Comparison of ENCODE assay signal across 26 cellular contexts in genomic region chr7:16212610-16213009, GRCh38.
"Had no signal": no experiment of that assay in that cellular context is flagged by ENCODE, and none has a peak within 500 bp of the region (broad histone marks: within the 10 kb centered on the region; RNA-seq: fewer than 3 reads in every experiment).

No MANE protein-coding gene starts in this region.

- H3K27ac ChIP-seq: breast epithelium, gastrocnemius medialis, neutrophil, right lobe of liver, testis had no signal

- H3K9me3 Mint-ChIP-seq: activated CD4-positive, alpha-beta T cell treated with anti-CD3 and anti-CD28 coated beads, Interleukin-2, amount 10 ng/mL, durations not matched to agents 7 days and 5 days; activated naive CD4-positive, alpha-beta T cell treated with anti-CD3 and anti-CD28 coated beads, Interleukin-2, amount 50 U/mL, for 24 hours; activated T-cell treated with anti-CD3 and anti-CD28 coated beads, Interleukin-2, amount 50 U/mL, for 4 hours; activated T-helper 17 cell treated with anti-CD3 and anti-CD28 coated beads, Interleukin-2, amount 50 U/mL, for 72 hours; effector memory CD8-positive, alpha-beta T cell; natural killer cell treated with Interleukin-12 subunit alpha and Interleukin-12 subunit beta and Interleukin-15 and Interleukin-18, amount 100 ng/mL, for 72 hours; T-helper 1 cell treated with Interleukin-12 subunit alpha and Interleukin-12 subunit beta and Interleukin-4 antibody, amounts not matched to agents 30 μg/mL and 1 μg/mL, for 36 hours had no signal

- H3K27me3 Mint-ChIP-seq: activated CD4-positive, alpha-beta memory T cell treated with anti-CD3 and anti-CD28 coated beads, Interleukin-2, amount 10 ng/mL, durations not matched to agents 7 days and 5 days; activated CD4-positive, alpha-beta T cell treated with anti-CD3 and anti-CD28 coated beads, Interleukin-2, amount 10 ng/mL, durations not matched to agents 7 days and 5 days; activated naive CD4-positive, alpha-beta T cell treated with anti-CD3 and anti-CD28 coated beads, Interleukin-2, amount 50 U/mL, for 24 hours; activated T-helper 17 cell treated with anti-CD3 and anti-CD28 coated beads, Interleukin-2, amount 50 U/mL, for 72 hours; effector memory CD8-positive, alpha-beta T cell; natural killer cell treated with Interleukin-12 subunit alpha and Interleukin-12 subunit beta and Interleukin-15 and Interleukin-18, amount 100 ng/mL, for 72 hours; progenitor cell of endocrine pancreas had no signal

- H3K27me3 ChIP-seq: breast epithelium, gastrocnemius medialis, neutrophil, right lobe of liver, testis had no signal

- H3K4me1 Mint-ChIP-seq: activated CD4-positive, alpha-beta memory T cell treated with anti-CD3 and anti-CD28 coated beads, Interleukin-2, amount 10 ng/mL, durations not matched to agents 7 days and 5 days; activated naive CD4-positive, alpha-beta T cell treated with anti-CD3 and anti-CD28 coated beads, Interleukin-2, amount 50 U/mL, for 24 hours; activated T-helper 17 cell treated with anti-CD3 and anti-CD28 coated beads, Interleukin-2, amount 50 U/mL, for 72 hours had no signal

- H3K4me3 Mint-ChIP-seq: activated CD4-positive, alpha-beta memory T cell treated with anti-CD3 and anti-CD28 coated beads, Interleukin-2, amount 10 ng/mL, durations not matched to agents 7 days and 5 days; activated CD4-positive, alpha-beta T cell treated with anti-CD3 and anti-CD28 coated beads, Interleukin-2, amount 10 ng/mL, durations not matched to agents 7 days and 5 days; activated naive CD4-positive, alpha-beta T cell treated with anti-CD3 and anti-CD28 coated beads, Interleukin-2, amount 50 U/mL, for 24 hours; activated T-cell treated with anti-CD3 and anti-CD28 coated beads, Interleukin-2, amount 50 U/mL, for 4 hours; activated T-helper 17 cell treated with anti-CD3 and anti-CD28 coated beads, Interleukin-2, amount 50 U/mL, for 72 hours; effector memory CD8-positive, alpha-beta T cell; natural killer cell treated with Interleukin-12 subunit alpha and Interleukin-12 subunit beta and Interleukin-15 and Interleukin-18, amount 100 ng/mL, for 72 hours; T-helper 1 cell treated with Interleukin-12 subunit alpha and Interleukin-12 subunit beta and Interleukin-4 antibody, amounts not matched to agents 30 μg/mL and 1 μg/mL, for 36 hours had no signal

- ATAC-seq: activated T-cell treated with anti-CD3 and anti-CD28 coated beads, Interleukin-2, amount 50 U/mL, for 4 hours; activated T-helper 17 cell treated with anti-CD3 and anti-CD28 coated beads, Interleukin-2, amount 50 U/mL, for 72 hours; effector memory CD8-positive, alpha-beta T cell; gastrocnemius medialis; natural killer cell treated with Interleukin-12 subunit alpha and Interleukin-12 subunit beta and Interleukin-15 and Interleukin-18, amount 100 ng/mL, for 72 hours; right lobe of liver; stimulated activated naive CD8-positive, alpha-beta T cell treated with anti-CD3 and anti-CD28 coated beads, Interleukin-15, Interleukin-2, amounts not matched to agents 100 U/mL and 50 U/mL, for 24 hours had no signal

- FAIRE-seq: TTC549, urothelium cell line had no signal

- H3K36me3 Mint-ChIP-seq: activated naive CD4-positive, alpha-beta T cell treated with anti-CD3 and anti-CD28 coated beads, Interleukin-2, amount 50 U/mL, for 24 hours; natural killer cell treated with Interleukin-12 subunit alpha and Interleukin-12 subunit beta and Interleukin-15 and Interleukin-18, amount 100 ng/mL, for 72 hours had no signal

- H3K4me3 ChIP-seq: breast epithelium, gastrocnemius medialis, right lobe of liver, testis had no signal

- H3K4me1 ChIP-seq: breast epithelium, gastrocnemius medialis, right lobe of liver, testis had no signal

- H3K27ac Mint-ChIP-seq: activated CD4-positive, alpha-beta memory T cell treated with anti-CD3 and anti-CD28 coated beads, Interleukin-2, amount 10 ng/mL, durations not matched to agents 7 days and 5 days; activated CD4-positive, alpha-beta T cell treated with anti-CD3 and anti-CD28 coated beads, Interleukin-2, amount 10 ng/mL, durations not matched to agents 7 days and 5 days; activated naive CD4-positive, alpha-beta T cell treated with anti-CD3 and anti-CD28 coated beads, Interleukin-2, amount 50 U/mL, for 24 hours; activated T-helper 17 cell treated with anti-CD3 and anti-CD28 coated beads, Interleukin-2, amount 50 U/mL, for 72 hours; effector memory CD8-positive, alpha-beta T cell; natural killer cell treated with Interleukin-12 subunit alpha and Interleukin-12 subunit beta and Interleukin-15 and Interleukin-18, amount 100 ng/mL, for 72 hours; progenitor cell of endocrine pancreas; T-helper 1 cell treated with Interleukin-12 subunit alpha and Interleukin-12 subunit beta and Interleukin-4 antibody, amounts not matched to agents 30 μg/mL and 1 μg/mL, for 36 hours had no signal

- H3K9me3 ChIP-seq: breast epithelium, gastrocnemius medialis, neutrophil, right lobe of liver, testis had no signal

- DNase-seq: activated CD4-positive, alpha-beta memory T cell treated with anti-CD3 and anti-CD28 coated beads, Interleukin-2, amount 10 ng/mL, durations not matched to agents 7 days and 5 days; activated CD4-positive, alpha-beta T cell treated with anti-CD3 and anti-CD28 coated beads, Interleukin-2, amount 10 ng/mL, durations not matched to agents 7 days and 5 days; activated CD4-positive, CD25-positive, alpha-beta regulatory T cell treated with anti-CD3 and anti-CD28 coated beads, Interleukin-2, amount 50 U/mL, for 72 hours; activated T-cell treated with anti-CD3 and anti-CD28 coated beads, Interleukin-2, amount 50 U/mL, for 4 hours; central memory CD4-positive, alpha-beta T cell; effector memory CD8-positive, alpha-beta T cell; erythroblast; gastrocnemius medialis; glutamatergic neuron; islet precursor cell; right lobe of liver; stimulated activated CD4-positive, alpha-beta T cell treated with anti-CD3 and anti-CD28 coated beads, Interleukin-12 subunit alpha, Interleukin-12 subunit beta, amount 100 ng/mL, for 4 hours; stimulated activated CD4-positive, alpha-beta T cell treated with anti-CD3 and anti-CD28 coated beads, Interleukin-4, amount 100 ng/mL, for 1 hour; stimulated activated naive CD8-positive, alpha-beta T cell treated with anti-CD3 and anti-CD28 coated beads, Interleukin-15, Interleukin-2, amounts not matched to agents 100 U/mL and 50 U/mL, for 24 hours; T-helper 9 cell; testis; trophoblast cell had no signal

- H3K36me3 ChIP-seq: breast epithelium, gastrocnemius medialis, neutrophil, right lobe of liver had no signal
